Comparison of ENCODE assay signal across 16 cellular contexts in genomic region chr13:87798536-87798935, GRCh38.
"Had no signal": no experiment of that assay in that cellular context is flagged by ENCODE, and none has a peak within 500 bp of the region (broad histone marks: within the 10 kb centered on the region; RNA-seq: fewer than 3 reads in every experiment).

No MANE protein-coding gene starts in this region.

- ATAC-seq: left ventricle myocardium superior; naive thymus-derived CD8-positive, alpha-beta T cell; sciatic nerve; stimulated activated naive CD8-positive, alpha-beta T cell treated with anti-CD3 and anti-CD28 coated beads, Interleukin-15, amount 100 ng/mL, for 72 hours had no signal

- DNase-seq: activated CD4-positive, alpha-beta T cell treated with anti-CD3 and anti-CD28 coated beads for 1 hour; activated CD4-positive, alpha-beta T cell treated with anti-CD3 and anti-CD28 coated beads, Interleukin-2, amount 50 U/mL, for 4 hours; activated naive CD4-positive, alpha-beta T cell; activated naive CD8-positive, alpha-beta T cell treated with anti-CD3 and anti-CD28 coated beads, Interleukin-2, amount 10 ng/mL, durations not matched to agents 7 days and 5 days; activated T-cell treated with anti-CD3 and anti-CD28 coated beads for 4 hours; central memory CD4-positive, alpha-beta T cell; colonic mucosa; esophagus squamous epithelium; left ventricle myocardium superior; naive thymus-derived CD8-positive, alpha-beta T cell; stimulated activated naive CD8-positive, alpha-beta T cell treated with anti-CD3 and anti-CD28 coated beads, Interleukin-15, amount 100 ng/mL, for 72 hours; testis; upper lobe of left lung had no signal

- H3K27ac Mint-ChIP-seq: activated naive CD8-positive, alpha-beta T cell treated with anti-CD3 and anti-CD28 coated beads, Interleukin-2, amount 10 ng/mL, durations not matched to agents 7 days and 5 days; brain; memory B cell; naive thymus-derived CD8-positive, alpha-beta T cell; stimulated activated naive CD8-positive, alpha-beta T cell treated with anti-CD3 and anti-CD28 coated beads, Interleukin-15, amount 100 ng/mL, for 72 hours had no signal

- H3K36me3 Mint-ChIP-seq: activated naive CD8-positive, alpha-beta T cell treated with anti-CD3 and anti-CD28 coated beads, Interleukin-2, amount 10 ng/mL, durations not matched to agents 7 days and 5 days; brain; memory B cell; naive thymus-derived CD8-positive, alpha-beta T cell had no signal

- H3K4me1 Mint-ChIP-seq: activated naive CD8-positive, alpha-beta T cell treated with anti-CD3 and anti-CD28 coated beads, Interleukin-2, amount 10 ng/mL, durations not matched to agents 7 days and 5 days; memory B cell; naive thymus-derived CD8-positive, alpha-beta T cell; stimulated activated naive CD8-positive, alpha-beta T cell treated with anti-CD3 and anti-CD28 coated beads, Interleukin-15, amount 100 ng/mL, for 72 hours had no signal

- H3K27me3 Mint-ChIP-seq: activated naive CD8-positive, alpha-beta T cell treated with anti-CD3 and anti-CD28 coated beads, Interleukin-2, amount 10 ng/mL, durations not matched to agents 7 days and 5 days; brain; memory B cell; naive thymus-derived CD8-positive, alpha-beta T cell; stimulated activated naive CD8-positive, alpha-beta T cell treated with anti-CD3 and anti-CD28 coated beads, Interleukin-15, amount 100 ng/mL, for 72 hours had no signal

- H3K4me3 Mint-ChIP-seq: activated naive CD8-positive, alpha-beta T cell treated with anti-CD3 and anti-CD28 coated beads, Interleukin-2, amount 10 ng/mL, durations not matched to agents 7 days and 5 days; brain; memory B cell; naive thymus-derived CD8-positive, alpha-beta T cell; stimulated activated naive CD8-positive, alpha-beta T cell treated with anti-CD3 and anti-CD28 coated beads, Interleukin-15, amount 100 ng/mL, for 72 hours had no signal

- H3K9me3 Mint-ChIP-seq: activated naive CD8-positive, alpha-beta T cell treated with anti-CD3 and anti-CD28 coated beads, Interleukin-2, amount 10 ng/mL, durations not matched to agents 7 days and 5 days; brain had no signal
